26 cellular contexts compared by ENCODE assay signal in the genomic region with DNA sequence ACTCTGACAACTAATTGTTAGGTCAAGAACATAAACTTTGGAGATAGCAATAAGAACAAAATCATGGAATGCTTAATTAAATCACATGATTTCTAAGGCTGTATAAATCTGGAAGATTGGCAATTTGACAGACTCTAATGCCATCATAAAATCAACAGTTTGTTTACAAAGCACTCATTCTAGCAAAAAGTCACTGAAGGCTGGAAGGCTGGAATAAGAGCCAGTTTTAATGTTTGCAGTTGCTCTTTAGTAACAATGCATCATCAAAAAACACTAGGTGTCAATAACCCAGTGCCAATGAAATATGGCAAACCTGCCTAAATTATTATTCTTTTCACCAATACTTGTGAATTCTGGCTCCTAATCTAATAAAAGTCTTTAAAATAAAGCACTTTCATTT.
A peak's percentile ranks its signal among the peaks of the same experiment; 100 is the strongest.
DNase-seq lines count a peak whose midpoint lies in the region; ATAC-seq, FAIRE-seq and TF ChIP-seq lines count a peak whose summit lies in the region.
"Had no signal": no experiment of that assay in that cellular context is flagged by ENCODE, and none has a peak within 500 bp of the region (broad histone marks: within the 10 kb centered on the region; RNA-seq: fewer than 3 reads in every experiment).

No MANE protein-coding gene starts in this region.

- ATAC-seq in esophagus mucosa: no peak
- ATAC-seq: left ventricle myocardium superior, mucosa of descending colon had no signal

- DNase-seq in NCI-H748 (lab: John Stamatoyannopoulos, UW; ENCODE audit: unreplicated experiment) (peak; percentile 27), NCI-H748 treated with DMSO at 0.1 percent for 48 hours (lab: John Stamatoyannopoulos, UW) (no peak), NCI-H2029 (lab: John Stamatoyannopoulos, UW) (peak; percentile 24), dorsolateral prefrontal cortex (no peak), NCI-H2227 treated with DMSO at 0.1 percent for 48 hours (lab: John Stamatoyannopoulos, UW) (no peak), frontal cortex (ENCODE audit: low spot score in 2 of 2) (no peak)
- DNase-seq: activated CD4-positive, alpha-beta memory T cell treated with anti-CD3 and anti-CD28 coated beads, Interleukin-2, amount 10 ng/mL, durations not matched to agents 7 days and 5 days; activated CD4-positive, CD25-positive, alpha-beta regulatory T cell; adrenal gland; Calu3; GDM1; left ventricle myocardium superior; mucosa of descending colon; MV-4-11; NCI-H2171 treated with DMSO at 0.1 percent for 48 hours; RPMI8226; small intestine; stimulated activated CD4-positive, alpha-beta T cell treated with anti-CD3 and anti-CD28 coated beads, Interleukin-2, amount 100 ng/mL, for 48 hours had no signal

- intact Hi-C loops in dorsolateral prefrontal cortex (cut with DNase I): no loop called here

- no peak for TF ChIP-seq CTCF in VCaP (conservative IDR thresholded peaks at IDR 0.05)
- TF ChIP-seq CTCF in dorsolateral prefrontal cortex (IDR thresholded peaks at IDR 0.05 in 54 of 56, conservative IDR thresholded peaks at IDR 0.05 in 2 of 56; ENCODE audit: low read depth in 1 of 56, partially characterized antibody in 56 of 56): no peak

- no peak overlapping the region for H3K4me3 ChIP-seq in dorsolateral prefrontal cortex
- H3K4me3 ChIP-seq: adrenal gland, BLaER1, breast epithelium, coronary artery, mucosa of descending colon, neural progenitor cell, prostate gland, SK-N-MC had no signal

- H3K27ac ChIP-seq in VCaP (peak overlapping the region; percentile 53), dorsolateral prefrontal cortex (no peak overlapping the region)
- H3K27ac ChIP-seq: adrenal gland, BLaER1, breast epithelium, coronary artery, neural progenitor cell, prostate gland, SK-N-MC had no signal

- no peaks in the 10 kb centered on the region for H3K27me3 ChIP-seq in dorsolateral prefrontal cortex
- H3K27me3 ChIP-seq: adrenal gland, BLaER1, breast epithelium, neural progenitor cell had no signal

- no peak for FAIRE-seq in frontal cortex (lab: Jason Lieb, UNC)
- FAIRE-seq: small intestine had no signal

Comparison
In these comparisons a context has a peak if more than half of its experiments do, and no peak if none do; other contexts are left out.
1. DNase-seq: peak in NCI-H748 (single experiment) and NCI-H2029 (single experiment); none in NCI-H748 treated with DMSO at 0.1 percent for 48 hours (single experiment), dorsolateral prefrontal cortex (0 of 10), NCI-H2227 treated with DMSO at 0.1 percent for 48 hours (single experiment) and frontal cortex (0 of 2).